ENCODE assay signal across 17 cellular contexts in the genomic region with DNA sequence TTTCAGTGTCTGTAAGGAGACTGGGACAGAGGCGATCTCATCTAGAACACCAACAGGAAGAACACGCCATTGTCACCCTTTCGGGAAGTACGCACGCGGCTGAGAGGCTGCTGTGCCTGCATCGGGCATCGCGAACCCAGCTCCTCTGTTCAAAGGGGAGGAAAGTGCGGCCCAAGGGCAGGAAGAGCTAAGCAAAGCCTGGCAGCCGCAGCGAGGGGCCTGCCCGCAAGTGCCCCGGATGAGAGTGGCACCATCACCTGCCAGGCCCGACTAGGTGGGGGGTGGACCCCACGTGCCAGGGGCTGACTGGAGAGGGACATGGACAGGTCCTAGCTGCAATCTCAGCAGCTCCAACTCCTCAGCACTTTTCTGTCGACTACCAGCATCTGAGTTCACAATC. TPM values are rescaled to one million over a fixed set of nuclear protein-coding genes. Genes with fewer than 3 reads are reported as not detected.
A peak's percentile ranks its signal among the peaks of the same experiment; 100 is the strongest.
DNase-seq lines count a peak whose midpoint lies in the region; ATAC-seq and TF ChIP-seq lines count a peak whose summit lies in the region.
"Had no signal": no experiment of that assay in that cellular context is flagged by ENCODE, and none has a peak within 500 bp of the region (broad histone marks: within the 10 kb centered on the region; RNA-seq: fewer than 3 reads in every experiment).

No MANE protein-coding gene starts in this region.

- DNase-seq in esophagus squamous epithelium (lab: John Stamatoyannopoulos, UW) (no peak), osteocyte (ENCODE audit: extremely low spot score, unreplicated experiment) (peak; percentile 82), foreskin fibroblast (no peak), NCI-H345 treated with DMSO at 0.1 percent for 48 hours (lab: John Stamatoyannopoulos, UW; ENCODE audit: unreplicated experiment) (no peak)
- DNase-seq: ACHN, C1 segment of cervical spinal cord, DMS79 treated with DMSO at 0.1 percent for 48 hours, GM23248, Karpas-422, NCI-H1417 treated with DMSO at 0.1 percent for 48 hours, NCI-H187 treated with DMSO at 0.1 percent for 48 hours, NCI-H2227 treated with DMSO at 0.1 percent for 48 hours, NCI-H524 had no signal

- 84 to 85% methylated on average over 12 of the region's 17 CpGs for WGBS in esophagus squamous epithelium, 2 donors

- no peaks in the 10 kb centered on the region for H3K27me3 ChIP-seq in OCI-LY1 (ENCODE audit: insufficient read depth, low read length)
- H3K27me3 ChIP-seq in esophagus squamous epithelium = no peaks in the 10 kb centered on the region

- H3F3A ChIP-seq in OCI-LY1 (ENCODE audit: insufficient read depth, low read length) = 0 out of 2 replicates have a peak, but pooled peaks cover 3% of the 10 kb centered on the region

- POLR2A ChIA-PET in HEK293 (lab: Yijun Ruan, JAX) = interaction anchor here (0.8 kb wide), 1 partner anchor 11 kb away, joined by 3 read pairs; no protein-coding TSS in a partner anchor

- no peaks in the 10 kb centered on the region for H4K20me1 ChIP-seq in OCI-LY1 (ENCODE audit: insufficient read depth, low read length)

- H2AFZ ChIP-seq in OCI-LY1 (ENCODE audit: low read length) = no peak overlapping the region
- H2AFZ ChIP-seq: GM23248 had no signal

- H3K27ac Mint-ChIP-seq in osteocyte (ENCODE audit: unreplicated experiment) = no peak overlapping the region
- H3K27ac Mint-ChIP-seq: IgD-negative memory B cell had no signal

- TF ChIP-seq CTCF in HEK293 (tag by site-specific recombination; IDR thresholded peaks at IDR 0.05) (no peak), OCI-LY1 (IDR thresholded peaks at IDR 0.05; ENCODE audit: low read length) (no peak), esophagus squamous epithelium (IDR thresholded peaks at IDR 0.05) (no peak), osteocyte (IDR thresholded peaks at IDR 0.05) (no peak), foreskin fibroblast (IDR thresholded peaks at IDR 0.05; ENCODE audit: low read depth, low read length) (no peak)

- no peak overlapping the region for H3K4me2 ChIP-seq in OCI-LY1 (ENCODE audit: low read length)

- H3K4me1 Mint-ChIP-seq in osteocyte (ENCODE audit: unreplicated experiment) = no peaks in the 10 kb centered on the region

- peaks cover 8 to 100% of the 10 kb centered on the region in 2 experiments for H3K36me3 ChIP-seq in HEK293 (ENCODE audit: control insufficient read depth in 2 of 2, insufficient read depth in 1 of 2, low read length in 2 of 2)
- H3K36me3 ChIP-seq in OCI-LY1 (ENCODE audit: insufficient read depth, low read length) = peaks cover 73% of the 10 kb centered on the region
- H3K36me3 ChIP-seq in esophagus squamous epithelium = peaks cover 29 to 100% (median 31%) of the 10 kb centered on the region in 3 donors

- H3K9me3 ChIP-seq in HEK293 (ENCODE audit: control insufficient read depth, insufficient read depth, low read depth, low read length) = no peaks in the 10 kb centered on the region
- no peaks in the 10 kb centered on the region for H3K9me3 ChIP-seq in OCI-LY1 (ENCODE audit: low read length)
- no peaks in the 10 kb centered on the region for H3K9me3 ChIP-seq in esophagus squamous epithelium

- H3K79me2 ChIP-seq in OCI-LY1 (ENCODE audit: insufficient read depth, low read length) = no peaks in the 10 kb centered on the region

- no peak overlapping the region for H3K27ac ChIP-seq in HEK293 (ENCODE audit: extremely low read depth, low read depth, low read length)
- H3K27ac ChIP-seq in OCI-LY1 (ENCODE audit: low read depth, low read length, poor library complexity, severe bottlenecking) = peak overlapping the region; percentile 13
- peak overlapping the region; percentile 0 to 77 (median 44) for H3K27ac ChIP-seq in esophagus squamous epithelium
- H3K27ac ChIP-seq: GM23248 had no signal

- no peaks in the 10 kb centered on the region for H3K9me2 ChIP-seq in OCI-LY1 (ENCODE audit: low read depth, low read length)

- no peaks in the 10 kb centered on the region for H3K9me3 Mint-ChIP-seq in osteocyte (ENCODE audit: unreplicated experiment)
- H3K9me3 Mint-ChIP-seq: IgD-negative memory B cell had no signal

- H3K4me3 Mint-ChIP-seq in osteocyte (ENCODE audit: unreplicated experiment) = no peak overlapping the region
- H3K4me3 Mint-ChIP-seq: IgD-negative memory B cell had no signal

- intact Hi-C loops in esophagus squamous epithelium (cut with DNase I) = no loop called here

- H3K36me3 Mint-ChIP-seq in osteocyte (ENCODE audit: unreplicated experiment) = peaks cover 28% of the 10 kb centered on the region

- no peak for TF ChIP-seq POLR2A in esophagus squamous epithelium (IDR thresholded peaks at IDR 0.05)

- CTCF ChIA-PET in HEK293 (lab: Yijun Ruan, JAX) = interaction anchor here (1.0 kb wide), 2 partner anchors 13 to 34 kb away, joined by 3 to 5 read pairs; no protein-coding TSS in a partner anchor

- no peak for ATAC-seq in HG02798 (IDR thresholded peaks at IDR 0.05; ENCODE audit: poor library complexity, unreplicated experiment)

- H3K4me1 ChIP-seq in HEK293 (ENCODE audit: control insufficient read depth, insufficient read depth, low read length) = no peaks in the 10 kb centered on the region
- H3K4me1 ChIP-seq in OCI-LY1 (ENCODE audit: insufficient read depth, low read length, severe bottlenecking) = peaks cover 10% of the 10 kb centered on the region
- peaks cover 8 to 25% (median 13%) of the 10 kb centered on the region in 3 donors for H3K4me1 ChIP-seq in esophagus squamous epithelium

- H3K4me3 ChIP-seq in HEK293 (ENCODE audit: low read depth, low read length) = no peak overlapping the region
- no peak overlapping the region for H3K4me3 ChIP-seq in OCI-LY1 (ENCODE audit: low read depth, low read length, poor library complexity, severe bottlenecking)
- H3K4me3 ChIP-seq in esophagus squamous epithelium = no peak overlapping the region
- no peak overlapping the region for H3K4me3 ChIP-seq in foreskin fibroblast (ENCODE audit: low read depth in 1 of 2, low read length in 2 of 2)
- H3K4me3 ChIP-seq: GM23248 had no signal

- no peaks in the 10 kb centered on the region for H3K27me3 Mint-ChIP-seq in osteocyte (ENCODE audit: unreplicated experiment)
- H3K27me3 Mint-ChIP-seq: IgD-negative memory B cell had no signal

- H3K9ac ChIP-seq in OCI-LY1 (ENCODE audit: low read length) = no peak overlapping the region
- H3K9ac ChIP-seq: GM23248 had no signal

TF ChIP-seq in HEK293, 187 proteins besides CTCF, POLR2A, EP300 and RAD21:
- no peak for TF ChIP-seq KLF9 (tag by site-specific recombination; IDR thresholded peaks at IDR 0.05; ENCODE audit: low read depth)
- TF ChIP-seq GLI4 (tag by site-specific recombination; IDR thresholded peaks at IDR 0.05) = no peak
- TF ChIP-seq, protein P1, sequence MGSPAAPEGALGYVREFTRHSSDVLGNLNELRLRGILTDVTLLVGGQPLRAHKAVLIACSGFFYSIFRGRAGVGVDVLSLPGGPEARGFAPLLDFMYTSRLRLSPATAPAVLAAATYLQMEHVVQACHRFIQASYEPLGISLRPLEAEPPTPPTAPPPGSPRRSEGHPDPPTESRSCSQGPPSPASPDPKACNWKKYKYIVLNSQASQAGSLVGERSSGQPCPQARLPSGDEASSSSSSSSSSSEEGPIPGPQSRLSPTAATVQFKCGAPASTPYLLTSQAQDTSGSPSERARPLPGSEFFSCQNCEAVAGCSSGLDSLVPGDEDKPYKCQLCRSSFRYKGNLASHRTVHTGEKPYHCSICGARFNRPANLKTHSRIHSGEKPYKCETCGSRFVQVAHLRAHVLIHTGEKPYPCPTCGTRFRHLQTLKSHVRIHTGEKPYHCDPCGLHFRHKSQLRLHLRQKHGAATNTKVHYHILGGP (tag by site-specific recombination; IDR thresholded peaks at IDR 0.05) = no peak
- no peak for TF ChIP-seq MZF1 (tag by site-specific recombination; IDR thresholded peaks at IDR 0.05; ENCODE audit: borderline replicate concordance)
- TF ChIP-seq GLIS2 (tag by site-specific recombination; IDR thresholded peaks at IDR 0.05) = peak; percentile 20; the same call in 1 of the 2 replicates

RNA-seq across cellular contexts. Expression of a gene that starts 7.5 kb away (rescaled TPM):
- 10 to 100 TPM; 27.9 to 44.7 (median 33.2) TPM for total RNA-seq in esophagus squamous epithelium
- total RNA-seq in osteocyte = 49.1 and 49.5 TPM in 2 replicates

RNA-seq across cellular contexts. Expression of a gene that starts 17.6 kb away (rescaled TPM):
- total RNA-seq in esophagus squamous epithelium (10 to 100 TPM in 2 of 4 donors, 1 to 10 TPM in 2; 7.6 to 17.2 (median 11.8) TPM), osteocyte (20.1 and 20.5 TPM in 2 replicates)

RNA-seq across cellular contexts. Expression of a gene that starts 20.0 kb away (rescaled TPM):
- total RNA-seq in esophagus squamous epithelium (1 to 10 TPM; 4.9 to 8.8 (median 7.0) TPM), osteocyte (0.16 and 0.24 TPM in 2 replicates)
- total RNA-seq: GM23248 had no signal

RNA-seq across cellular contexts. Expression of a gene that starts 21.0 kb away (rescaled TPM):
- total RNA-seq in esophagus squamous epithelium = 10 to 100 TPM in 3 of 4 donors, 1 to 10 TPM in 1; 8.8 to 27.1 (median 16.8) TPM
- 255 and 262 TPM in 2 replicates for total RNA-seq in osteocyte
